Comparison of ENCODE assay signal across 1 cellular context in the genomic region with DNA sequence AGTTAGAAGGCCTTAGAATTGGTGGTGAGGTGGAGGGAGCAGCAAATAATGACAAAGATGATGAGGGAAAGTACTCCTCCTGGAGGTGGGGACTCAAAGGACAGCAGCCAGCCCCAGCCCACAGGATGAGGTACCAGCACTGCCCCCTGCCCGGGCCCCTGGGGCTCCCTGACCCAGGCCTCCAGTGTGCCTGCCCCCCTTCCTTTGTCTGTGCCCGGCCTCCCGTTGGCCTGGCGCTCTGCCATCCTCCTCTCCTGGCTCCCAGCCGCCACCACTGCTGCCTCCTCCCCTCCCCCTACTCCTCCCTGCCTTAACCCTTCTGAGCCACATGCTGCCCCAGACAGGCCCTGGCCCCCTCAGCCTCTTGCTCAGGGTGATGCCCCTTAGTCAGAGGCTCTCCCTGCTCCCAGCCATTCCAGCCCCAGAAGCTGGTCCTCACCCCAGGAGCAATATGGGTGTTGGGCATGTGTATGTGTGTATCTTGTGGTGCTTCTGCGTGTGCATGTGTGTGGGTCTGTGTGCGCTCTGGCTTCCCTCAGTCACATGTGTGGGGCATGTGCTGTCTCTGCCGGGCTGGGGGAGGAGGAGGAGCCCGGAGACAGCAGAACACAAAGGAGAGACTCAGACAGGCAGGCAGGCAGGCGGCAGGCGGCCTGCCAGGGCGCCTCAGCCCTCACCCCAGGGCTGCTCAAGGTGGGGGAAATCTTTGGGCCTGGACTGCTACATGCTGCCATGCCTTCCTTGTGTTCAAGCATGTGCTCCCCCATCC.
TF ChIP-seq lines count a peak whose summit lies in the region.

No MANE protein-coding gene starts in this region.

TF ChIP-seq in HepG2, 621 proteins besides CTCF, POLR2A, EP300 and RAD21 (continued from another document and continues in another):
- TF ChIP-seq, protein P1, sequence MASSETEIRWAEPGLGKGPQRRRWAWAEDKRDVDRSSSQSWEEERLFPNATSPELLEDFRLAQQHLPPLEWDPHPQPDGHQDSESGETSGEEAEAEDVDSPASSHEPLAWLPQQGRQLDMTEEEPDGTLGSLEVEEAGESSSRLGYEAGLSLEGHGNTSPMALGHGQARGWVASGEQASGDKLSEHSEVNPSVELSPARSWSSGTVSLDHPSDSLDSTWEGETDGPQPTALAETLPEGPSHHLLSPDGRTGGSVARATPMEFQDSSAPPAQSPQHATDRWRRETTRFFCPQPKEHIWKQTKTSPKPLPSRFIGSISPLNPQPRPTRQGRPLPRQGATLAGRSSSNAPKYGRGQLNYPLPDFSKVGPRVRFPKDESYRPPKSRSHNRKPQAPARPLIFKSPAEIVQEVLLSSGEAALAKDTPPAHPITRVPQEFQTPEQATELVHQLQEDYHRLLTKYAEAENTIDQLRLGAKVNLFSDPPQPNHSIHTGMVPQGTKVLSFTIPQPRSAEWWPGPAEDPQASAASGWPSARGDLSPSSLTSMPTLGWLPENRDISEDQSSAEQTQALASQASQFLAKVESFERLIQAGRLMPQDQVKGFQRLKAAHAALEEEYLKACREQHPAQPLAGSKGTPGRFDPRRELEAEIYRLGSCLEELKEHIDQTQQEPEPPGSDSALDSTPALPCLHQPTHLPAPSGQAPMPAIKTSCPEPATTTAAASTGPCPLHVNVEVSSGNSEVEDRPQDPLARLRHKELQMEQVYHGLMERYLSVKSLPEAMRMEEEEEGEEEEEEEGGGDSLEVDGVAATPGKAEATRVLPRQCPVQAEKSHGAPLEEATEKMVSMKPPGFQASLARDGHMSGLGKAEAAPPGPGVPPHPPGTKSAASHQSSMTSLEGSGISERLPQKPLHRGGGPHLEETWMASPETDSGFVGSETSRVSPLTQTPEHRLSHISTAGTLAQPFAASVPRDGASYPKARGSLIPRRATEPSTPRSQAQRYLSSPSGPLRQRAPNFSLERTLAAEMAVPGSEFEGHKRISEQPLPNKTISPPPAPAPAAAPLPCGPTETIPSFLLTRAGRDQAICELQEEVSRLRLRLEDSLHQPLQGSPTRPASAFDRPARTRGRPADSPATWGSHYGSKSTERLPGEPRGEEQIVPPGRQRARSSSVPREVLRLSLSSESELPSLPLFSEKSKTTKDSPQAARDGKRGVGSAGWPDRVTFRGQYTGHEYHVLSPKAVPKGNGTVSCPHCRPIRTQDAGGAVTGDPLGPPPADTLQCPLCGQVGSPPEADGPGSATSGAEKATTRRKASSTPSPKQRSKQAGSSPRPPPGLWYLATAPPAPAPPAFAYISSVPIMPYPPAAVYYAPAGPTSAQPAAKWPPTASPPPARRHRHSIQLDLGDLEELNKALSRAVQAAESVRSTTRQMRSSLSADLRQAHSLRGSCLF (CRISPR knock-in tag; IDR thresholded peaks at IDR 0.05; ENCODE audit: borderline replicate concordance), result no peak
- TF ChIP-seq SNAI1 (CRISPR knock-in tag; IDR thresholded peaks at IDR 0.05; ENCODE audit: borderline replicate concordance) (no peak), MIXL1 (CRISPR knock-in tag; IDR thresholded peaks at IDR 0.05) (no peak), ZNF891 (CRISPR knock-in tag; IDR thresholded peaks at IDR 0.05) (no peak), CBFB (CRISPR knock-in tag; IDR thresholded peaks at IDR 0.05) (no peak), FOXO1 (CRISPR knock-in tag; IDR thresholded peaks at IDR 0.05) (no peak), SPEN (CRISPR knock-in tag; IDR thresholded peaks at IDR 0.05; ENCODE audit: low read depth) (no peak), NR1H2 (CRISPR knock-in tag; IDR thresholded peaks at IDR 0.05; ENCODE audit: borderline replicate concordance, low read depth) (no peak), FOXJ3 (CRISPR knock-in tag; IDR thresholded peaks at IDR 0.05; ENCODE audit: borderline replicate concordance) (no peak), ZEB1 (IDR thresholded peaks at IDR 0.05; ENCODE audit: insufficient replicate concordance, low read depth) (no peak), ZNF546 (CRISPR knock-in tag; conservative IDR thresholded peaks at IDR 0.05) (no peak), GABPA (IDR thresholded peaks at IDR 0.05; ENCODE audit: low read depth, low read length) (no peak), GABPA (CRISPR knock-in tag; IDR thresholded peaks at IDR 0.05; ENCODE audit: low read depth) (no peak), MATR3 (CRISPR knock-in tag; IDR thresholded peaks at IDR 0.05) (no peak), ZNF678 (CRISPR knock-in tag; IDR thresholded peaks at IDR 0.05) (no peak), ISL2 (CRISPR knock-in tag; IDR thresholded peaks at IDR 0.05) (no peak), ZNF790 (CRISPR knock-in tag; IDR thresholded peaks at IDR 0.05; ENCODE audit: borderline replicate concordance) (no peak), ZNF773 (CRISPR knock-in tag; IDR thresholded peaks at IDR 0.05; ENCODE audit: borderline replicate concordance) (no peak), TBL1XR1 (IDR thresholded peaks at IDR 0.05; ENCODE audit: borderline replicate concordance, low read length, partially characterized antibody) (no peak), KDM2A (CRISPR knock-in tag; IDR thresholded peaks at IDR 0.05; ENCODE audit: borderline replicate concordance, low read depth) (peak; percentile 39; the same call in 1 of the 2 replicates), SP5 (CRISPR knock-in tag; IDR thresholded peaks at IDR 0.05; ENCODE audit: borderline replicate concordance, low read depth) (no peak), ZNF138 (CRISPR knock-in tag; IDR thresholded peaks at IDR 0.05; ENCODE audit: low read depth) (no peak), FOXP1 (IDR thresholded peaks at IDR 0.05) (no peak), FOXP1 (CRISPR knock-in tag; IDR thresholded peaks at IDR 0.05) (no peak), PRMT3 (CRISPR knock-in tag; IDR thresholded peaks at IDR 0.05; ENCODE audit: borderline replicate concordance, low read depth) (no peak), ZSCAN9 (CRISPR knock-in tag; IDR thresholded peaks at IDR 0.05; ENCODE audit: borderline replicate concordance) (no peak), ZFP90 (CRISPR knock-in tag; IDR thresholded peaks at IDR 0.05; ENCODE audit: borderline replicate concordance) (no peak), ETV5 (CRISPR knock-in tag; IDR thresholded peaks at IDR 0.05; ENCODE audit: borderline replicate concordance) (no peak), SALL2 (CRISPR knock-in tag; IDR thresholded peaks at IDR 0.05) (no peak), TSC22D2 (CRISPR knock-in tag; IDR thresholded peaks at IDR 0.05; ENCODE audit: borderline replicate concordance) (no peak), ZNF235 (CRISPR knock-in tag; IDR thresholded peaks at IDR 0.05; ENCODE audit: borderline replicate concordance) (no peak), MAFG (CRISPR knock-in tag; IDR thresholded peaks at IDR 0.05) (no peak), SUZ12 (IDR thresholded peaks at IDR 0.05; ENCODE audit: low read depth, low read length) (no peak), RORA (CRISPR knock-in tag; IDR thresholded peaks at IDR 0.05) (no peak), KLF11 (CRISPR knock-in tag; IDR thresholded peaks at IDR 0.05) (no peak), ZNF530 (CRISPR knock-in tag; IDR thresholded peaks at IDR 0.05; ENCODE audit: low read depth) (no peak), HNRNPK (IDR thresholded peaks at IDR 0.05; ENCODE audit: low read depth, low read length, poor library complexity, severe bottlenecking) (no peak), SMAD3 (CRISPR knock-in tag; IDR thresholded peaks at IDR 0.05) (0 out of 2 replicates have a peak, but pooled peaks have one; percentile 67), KDM3A (CRISPR knock-in tag; IDR thresholded peaks at IDR 0.05; ENCODE audit: low read depth) (peak; percentile 25; the same call in 1 of the 2 replicates), FOXC1 (CRISPR knock-in tag; IDR thresholded peaks at IDR 0.05; ENCODE audit: borderline replicate concordance) (0 out of 2 replicates have a peak, but pooled peaks have one; percentile 36), GZF1 (CRISPR knock-in tag; IDR thresholded peaks at IDR 0.05) (no peak), SYNCRIP (IDR thresholded peaks at IDR 0.05; ENCODE audit: insufficient read depth, low read depth, low read length) (no peak), ZNF431 (CRISPR knock-in tag; IDR thresholded peaks at IDR 0.05; ENCODE audit: borderline replicate concordance, low read depth) (no peak), ZNF569 (CRISPR knock-in tag; IDR thresholded peaks at IDR 0.05; ENCODE audit: borderline replicate concordance) (no peak), JUN (CRISPR knock-in tag; IDR thresholded peaks at IDR 0.05) (no peak), ZNF552 (CRISPR knock-in tag; IDR thresholded peaks at IDR 0.05; ENCODE audit: borderline replicate concordance) (no peak), ZNF674 (CRISPR knock-in tag; IDR thresholded peaks at IDR 0.05; ENCODE audit: low read depth) (no peak), DR1 (CRISPR knock-in tag; IDR thresholded peaks at IDR 0.05) (no peak), ZNF839 (CRISPR knock-in tag; IDR thresholded peaks at IDR 0.05; ENCODE audit: borderline replicate concordance) (no peak), SMYD3 (CRISPR knock-in tag; IDR thresholded peaks at IDR 0.05) (no peak), FOSL2 (CRISPR knock-in tag; IDR thresholded peaks at IDR 0.05) (no peak), DNMT1 (CRISPR knock-in tag; IDR thresholded peaks at IDR 0.05) (no peak), NFE2L2 (IDR thresholded peaks at IDR 0.05; ENCODE audit: low read length) (no peak)
- TF ChIP-seq, protein P2, sequence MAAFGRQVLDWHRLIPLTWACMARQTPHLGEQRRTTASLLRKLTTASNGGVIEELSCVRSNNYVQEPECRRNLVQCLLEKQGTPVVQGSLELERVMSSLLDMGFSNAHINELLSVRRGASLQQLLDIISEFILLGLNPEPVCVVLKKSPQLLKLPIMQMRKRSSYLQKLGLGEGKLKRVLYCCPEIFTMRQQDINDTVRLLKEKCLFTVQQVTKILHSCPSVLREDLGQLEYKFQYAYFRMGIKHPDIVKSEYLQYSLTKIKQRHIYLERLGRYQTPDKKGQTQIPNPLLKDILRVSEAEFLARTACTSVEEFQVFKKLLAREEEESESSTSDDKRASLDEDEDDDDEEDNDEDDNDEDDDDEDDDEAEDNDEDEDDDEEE (CRISPR knock-in tag; IDR thresholded peaks at IDR 0.05), result no peak
- TF ChIP-seq, protein P3, sequence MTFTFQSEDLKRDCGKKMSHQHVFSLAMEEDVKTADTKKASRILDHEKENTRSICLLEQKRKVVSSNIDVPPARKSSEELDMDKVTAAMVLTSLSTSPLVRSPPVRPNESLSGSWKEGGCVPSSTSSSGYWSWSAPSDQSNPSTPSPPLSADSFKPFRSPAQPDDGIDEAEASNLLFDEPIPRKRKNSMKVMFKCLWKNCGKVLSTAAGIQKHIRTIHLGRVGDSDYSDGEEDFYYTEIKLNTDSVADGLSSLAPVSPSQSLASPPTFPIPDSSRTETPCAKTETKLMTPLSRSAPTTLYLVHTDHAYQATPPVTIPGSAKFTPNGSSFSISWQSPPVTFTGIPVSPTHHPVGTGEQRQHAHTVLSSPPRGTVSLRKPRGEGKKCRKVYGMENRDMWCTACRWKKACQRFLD (CRISPR knock-in tag; IDR thresholded peaks at IDR 0.05; ENCODE audit: borderline replicate concordance), result no peak
- TF ChIP-seq, protein P4, sequence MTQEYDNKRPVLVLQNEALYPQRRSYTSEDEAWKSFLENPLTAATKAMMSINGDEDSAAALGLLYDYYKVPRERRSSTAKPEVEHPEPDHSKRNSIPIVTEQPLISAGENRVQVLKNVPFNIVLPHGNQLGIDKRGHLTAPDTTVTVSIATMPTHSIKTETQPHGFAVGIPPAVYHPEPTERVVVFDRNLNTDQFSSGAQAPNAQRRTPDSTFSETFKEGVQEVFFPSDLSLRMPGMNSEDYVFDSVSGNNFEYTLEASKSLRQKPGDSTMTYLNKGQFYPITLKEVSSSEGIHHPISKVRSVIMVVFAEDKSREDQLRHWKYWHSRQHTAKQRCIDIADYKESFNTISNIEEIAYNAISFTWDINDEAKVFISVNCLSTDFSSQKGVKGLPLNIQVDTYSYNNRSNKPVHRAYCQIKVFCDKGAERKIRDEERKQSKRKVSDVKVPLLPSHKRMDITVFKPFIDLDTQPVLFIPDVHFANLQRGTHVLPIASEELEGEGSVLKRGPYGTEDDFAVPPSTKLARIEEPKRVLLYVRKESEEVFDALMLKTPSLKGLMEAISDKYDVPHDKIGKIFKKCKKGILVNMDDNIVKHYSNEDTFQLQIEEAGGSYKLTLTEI (CRISPR knock-in tag; conservative IDR thresholded peaks at IDR 0.05), result no peak
- TF ChIP-seq, protein P5, sequence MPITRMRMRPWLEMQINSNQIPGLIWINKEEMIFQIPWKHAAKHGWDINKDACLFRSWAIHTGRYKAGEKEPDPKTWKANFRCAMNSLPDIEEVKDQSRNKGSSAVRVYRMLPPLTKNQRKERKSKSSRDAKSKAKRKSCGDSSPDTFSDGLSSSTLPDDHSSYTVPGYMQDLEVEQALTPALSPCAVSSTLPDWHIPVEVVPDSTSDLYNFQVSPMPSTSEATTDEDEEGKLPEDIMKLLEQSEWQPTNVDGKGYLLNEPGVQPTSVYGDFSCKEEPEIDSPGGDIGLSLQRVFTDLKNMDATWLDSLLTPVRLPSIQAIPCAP (CRISPR knock-in tag; IDR thresholded peaks at IDR 0.05; ENCODE audit: low read depth), result no peak
- TF ChIP-seq, protein P6, sequence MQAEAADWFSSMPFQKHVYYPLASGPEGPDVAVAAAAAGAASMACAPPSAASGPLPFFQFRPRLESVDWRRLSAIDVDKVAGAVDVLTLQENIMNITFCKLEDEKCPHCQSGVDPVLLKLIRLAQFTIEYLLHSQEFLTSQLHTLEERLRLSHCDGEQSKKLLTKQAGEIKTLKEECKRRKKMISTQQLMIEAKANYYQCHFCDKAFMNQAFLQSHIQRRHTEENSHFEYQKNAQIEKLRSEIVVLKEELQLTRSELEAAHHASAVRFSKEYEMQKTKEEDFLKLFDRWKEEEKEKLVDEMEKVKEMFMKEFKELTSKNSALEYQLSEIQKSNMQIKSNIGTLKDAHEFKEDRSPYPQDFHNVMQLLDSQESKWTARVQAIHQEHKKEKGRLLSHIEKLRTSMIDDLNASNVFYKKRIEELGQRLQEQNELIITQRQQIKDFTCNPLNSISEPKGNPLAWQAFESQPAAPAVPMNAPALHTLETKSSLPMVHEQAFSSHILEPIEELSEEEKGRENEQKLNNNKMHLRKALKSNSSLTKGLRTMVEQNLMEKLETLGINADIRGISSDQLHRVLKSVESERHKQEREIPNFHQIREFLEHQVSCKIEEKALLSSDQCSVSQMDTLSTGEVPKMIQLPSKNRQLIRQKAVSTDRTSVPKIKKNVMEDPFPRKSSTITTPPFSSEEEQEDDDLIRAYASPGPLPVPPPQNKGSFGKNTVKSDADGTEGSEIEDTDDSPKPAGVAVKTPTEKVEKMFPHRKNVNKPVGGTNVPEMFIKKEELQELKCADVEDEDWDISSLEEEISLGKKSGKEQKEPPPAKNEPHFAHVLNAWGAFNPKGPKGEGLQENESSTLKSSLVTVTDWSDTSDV (CRISPR knock-in tag; IDR thresholded peaks at IDR 0.05), result no peak
- TF ChIP-seq, protein P7, sequence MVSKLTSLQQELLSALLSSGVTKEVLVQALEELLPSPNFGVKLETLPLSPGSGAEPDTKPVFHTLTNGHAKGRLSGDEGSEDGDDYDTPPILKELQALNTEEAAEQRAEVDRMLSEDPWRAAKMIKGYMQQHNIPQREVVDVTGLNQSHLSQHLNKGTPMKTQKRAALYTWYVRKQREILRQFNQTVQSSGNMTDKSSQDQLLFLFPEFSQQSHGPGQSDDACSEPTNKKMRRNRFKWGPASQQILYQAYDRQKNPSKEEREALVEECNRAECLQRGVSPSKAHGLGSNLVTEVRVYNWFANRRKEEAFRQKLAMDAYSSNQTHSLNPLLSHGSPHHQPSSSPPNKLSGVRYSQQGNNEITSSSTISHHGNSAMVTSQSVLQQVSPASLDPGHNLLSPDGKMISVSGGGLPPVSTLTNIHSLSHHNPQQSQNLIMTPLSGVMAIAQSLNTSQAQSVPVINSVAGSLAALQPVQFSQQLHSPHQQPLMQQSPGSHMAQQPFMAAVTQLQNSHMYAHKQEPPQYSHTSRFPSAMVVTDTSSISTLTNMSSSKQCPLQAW (CRISPR knock-in tag; IDR thresholded peaks at IDR 0.05), result no peak
